ENCODE assay signal across 1 cellular context in genomic region chr17:65100316-65101140, GRCh38.
TF ChIP-seq lines count a peak whose summit lies in the region.

No MANE protein-coding gene starts in this region.

TF ChIP-seq in HepG2, 621 proteins besides CTCF, POLR2A, EP300 and RAD21 (continued from another document and continues in another):
- TF ChIP-seq ZNF687 (CRISPR knock-in tag; IDR thresholded peaks at IDR 0.05) (peak; percentile 80), KDM3A (CRISPR knock-in tag; IDR thresholded peaks at IDR 0.05; ENCODE audit: low read depth) (peak; percentile 74), ZNF274 (CRISPR knock-in tag; IDR thresholded peaks at IDR 0.05) (no peak), PHF8 (CRISPR knock-in tag; IDR thresholded peaks at IDR 0.05) (peak; percentile 27; the same call in 1 of the 2 replicates), NR2C2 (CRISPR knock-in tag; IDR thresholded peaks at IDR 0.05; ENCODE audit: borderline replicate concordance) (0 out of 2 replicates have a peak, but pooled peaks have one; percentile 3), ZFY (CRISPR knock-in tag; IDR thresholded peaks at IDR 0.05) (0 out of 2 replicates have a peak, but pooled peaks have one; percentile 23), TEAD3 (CRISPR knock-in tag; optimal IDR thresholded peaks at IDR 0.05; ENCODE audit: borderline replicate concordance) (peak; percentile 68), ZSCAN25 (CRISPR knock-in tag; IDR thresholded peaks at IDR 0.05) (0 out of 2 replicates have a peak, but pooled peaks have one; percentile 49), ZNF563 (CRISPR knock-in tag; IDR thresholded peaks at IDR 0.05) (peak; percentile 27; the same call in 1 of the 2 replicates), ZNF207 (IDR thresholded peaks at IDR 0.05; ENCODE audit: borderline replicate concordance) (no peak), ZFP62 (CRISPR knock-in tag; IDR thresholded peaks at IDR 0.05) (no peak), CBFB (CRISPR knock-in tag; IDR thresholded peaks at IDR 0.05) (0 out of 2 replicates have a peak, but pooled peaks have one; percentile 21), POGZ (CRISPR knock-in tag; IDR thresholded peaks at IDR 0.05) (peak; percentile 83), ETV6 (CRISPR knock-in tag; conservative IDR thresholded peaks at IDR 0.05) (0 out of 2 replicates have a peak, but pooled peaks have one; percentile 25), ELF3 (CRISPR knock-in tag; IDR thresholded peaks at IDR 0.05) (no peak), THAP9 (CRISPR knock-in tag; IDR thresholded peaks at IDR 0.05; ENCODE audit: borderline replicate concordance) (peak; percentile 37; the same call in 1 of the 2 replicates), HIVEP1 (CRISPR knock-in tag; IDR thresholded peaks at IDR 0.05) (peak; percentile 56; the same call in 1 of the 2 replicates), ZSCAN21 (CRISPR knock-in tag; IDR thresholded peaks at IDR 0.05; ENCODE audit: borderline replicate concordance) (peak; percentile 45; the same call in 1 of the 2 replicates), NR0B2 (CRISPR knock-in tag; IDR thresholded peaks at IDR 0.05) (peak; percentile 62; the same call in 1 of the 2 replicates), ZNF839 (CRISPR knock-in tag; IDR thresholded peaks at IDR 0.05; ENCODE audit: borderline replicate concordance) (0 out of 2 replicates have a peak, but pooled peaks have one; percentile 3), NFYB (CRISPR knock-in tag; IDR thresholded peaks at IDR 0.05) (peak; percentile 76), GTF3A (CRISPR knock-in tag; conservative IDR thresholded peaks at IDR 0.05) (no peak), EZH2 (conservative IDR thresholded peaks at IDR 0.05; ENCODE audit: low read depth, low read length) (no peak), E2F5 (CRISPR knock-in tag; conservative IDR thresholded peaks at IDR 0.05) (peak; percentile 84), ASH2L (IDR thresholded peaks at IDR 0.05; ENCODE audit: insufficient read length, low read depth, low read length) (peak; percentile 73), TCF12 (IDR thresholded peaks at IDR 0.05) (no peak), TCF12 (CRISPR knock-in tag; IDR thresholded peaks at IDR 0.05) (no peak), ZNF18 (CRISPR knock-in tag; IDR thresholded peaks at IDR 0.05; ENCODE audit: insufficient replicate concordance) (peak; percentile 2), SNAI1 (CRISPR knock-in tag; IDR thresholded peaks at IDR 0.05; ENCODE audit: borderline replicate concordance) (peak; percentile 84), ZNF441 (CRISPR knock-in tag; IDR thresholded peaks at IDR 0.05; ENCODE audit: borderline replicate concordance) (peak; percentile 91), POLR2AphosphoS2 (IDR thresholded peaks at IDR 0.05; ENCODE audit: low read depth, low read length) (no peak), ZNF772 (CRISPR knock-in tag; IDR thresholded peaks at IDR 0.05) (0 out of 2 replicates have a peak, but pooled peaks have one; percentile 5), ZBTB7B (CRISPR knock-in tag; IDR thresholded peaks at IDR 0.05) (peak; percentile 85), ZNF333 (CRISPR knock-in tag; IDR thresholded peaks at IDR 0.05; ENCODE audit: borderline replicate concordance) (0 out of 2 replicates have a peak, but pooled peaks have one; percentile 76), ZNF646 (CRISPR knock-in tag; IDR thresholded peaks at IDR 0.05) (peak; percentile 5; the same call in 1 of the 2 replicates), ZNF878 (CRISPR knock-in tag; IDR thresholded peaks at IDR 0.05) (no peak), HNRNPLL (IDR thresholded peaks at IDR 0.05; ENCODE audit: low read depth, low read length, poor library complexity, severe bottlenecking) (peak; percentile 32), STAG1 (CRISPR knock-in tag; IDR thresholded peaks at IDR 0.05) (peak; percentile 66), ZNF121 (CRISPR knock-in tag; IDR thresholded peaks at IDR 0.05) (peak; percentile 6; the same call in 1 of the 2 replicates), ZNF747 (CRISPR knock-in tag; IDR thresholded peaks at IDR 0.05; ENCODE audit: borderline replicate concordance) (peak; percentile 60; the same call in 1 of the 2 replicates), KDM2A (CRISPR knock-in tag; IDR thresholded peaks at IDR 0.05; ENCODE audit: borderline replicate concordance, low read depth) (peak; percentile 36; the same call in 1 of the 2 replicates), GATAD1 (CRISPR knock-in tag; IDR thresholded peaks at IDR 0.05) (0 out of 2 replicates have a peak, but pooled peaks have one; percentile 7), NR2F1 (CRISPR knock-in tag; IDR thresholded peaks at IDR 0.05) (0 out of 4 replicates have a peak, but pooled peaks of 1 of the 2 experiments have one; percentile 8), SOX13 (IDR thresholded peaks at IDR 0.05) (no peak), SOX13 (CRISPR knock-in tag; conservative IDR thresholded peaks at IDR 0.05 in 1 of 2, IDR thresholded peaks at IDR 0.05 in 1 of 2) (0 out of 4 replicates have a peak, but pooled peaks of 1 of the 2 experiments have one; percentile 13), CCAR2 (optimal IDR thresholded peaks at IDR 0.05; ENCODE audit: low read depth, low read length) (peak; percentile 3), ZKSCAN8 (CRISPR knock-in tag; IDR thresholded peaks at IDR 0.05; ENCODE audit: borderline replicate concordance) (0 out of 2 replicates have a peak, but pooled peaks have one; percentile 37), TFAP4 (IDR thresholded peaks at IDR 0.05; ENCODE audit: borderline replicate concordance, low read depth) (peak; percentile 96)
